24 cellular contexts compared by ENCODE assay signal in genomic region chr19:7697721-7698287, GRCh38. TPM values are rescaled to one million over a fixed set of nuclear protein-coding genes. Genes with fewer than 3 reads are reported as not detected.
"Had no signal": no experiment of that assay in that cellular context is flagged by ENCODE, and none has a peak within 500 bp of the region (broad histone marks: within the 10 kb centered on the region; RNA-seq: fewer than 3 reads in every experiment).

No MANE protein-coding gene starts in this region.

- ATAC-seq: activated CD4-positive, alpha-beta T cell treated with anti-CD3 and anti-CD28 coated beads for 36 hours; activated naive CD4-positive, alpha-beta T cell treated with anti-CD3 and anti-CD28 coated beads, Interleukin-2, amount 50 U/mL, for 72 hours; sciatic nerve; T-cell had no signal

- H3K4me3 Mint-ChIP-seq: activated CD4-positive, alpha-beta memory T cell treated with anti-CD3 and anti-CD28 coated beads, Interleukin-2, amount 10 ng/mL, durations not matched to agents 7 days and 5 days; brain; mesothelial cell of epicardium; neural crest cell; T-cell had no signal

- H3K9me3 Mint-ChIP-seq: activated CD4-positive, alpha-beta memory T cell treated with anti-CD3 and anti-CD28 coated beads, Interleukin-2, amount 10 ng/mL, durations not matched to agents 7 days and 5 days; activated naive CD4-positive, alpha-beta T cell treated with anti-CD3 and anti-CD28 coated beads, Interleukin-2, amount 50 U/mL, for 72 hours; mesothelial cell of epicardium; neural crest cell; T-cell had no signal

- H3K9me3 ChIP-seq: esophagus muscularis mucosa, ovary, thoracic aorta had no signal

- H3K4me3 ChIP-seq: coronary artery, esophagus muscularis mucosa, lung, ovary, thoracic aorta had no signal

- H3K36me3 ChIP-seq: esophagus muscularis mucosa, ovary, thoracic aorta had no signal

- H3K27me3 ChIP-seq: ovary had no signal

- H3K27ac Mint-ChIP-seq: activated CD4-positive, alpha-beta memory T cell treated with anti-CD3 and anti-CD28 coated beads, Interleukin-2, amount 10 ng/mL, durations not matched to agents 7 days and 5 days; activated CD4-positive, alpha-beta T cell treated with anti-CD3 and anti-CD28 coated beads for 36 hours; activated naive CD4-positive, alpha-beta T cell treated with anti-CD3 and anti-CD28 coated beads, Interleukin-2, amount 50 U/mL, for 72 hours; brain; mesothelial cell of epicardium; T-cell had no signal

- H3K4me1 ChIP-seq: esophagus muscularis mucosa had no signal

- H3K4me1 Mint-ChIP-seq: brain, mesothelial cell of epicardium, neural crest cell had no signal

- H3K27ac ChIP-seq: coronary artery, esophagus muscularis mucosa, ovary, thoracic aorta, VCaP had no signal

- DNase-seq: activated CD4-positive, alpha-beta memory T cell treated with anti-CD3 and anti-CD28 coated beads, Interleukin-2, amount 10 ng/mL, durations not matched to agents 7 days and 5 days; activated CD4-positive, alpha-beta T cell treated with anti-CD3 and anti-CD28 coated beads for 36 hours; activated effector memory CD4-positive, alpha-beta T cell treated with anti-CD3 and anti-CD28 coated beads, Interleukin-2, amount 50 U/mL, for 16 hours; activated T-cell treated with anti-CD3 and anti-CD28 coated beads, Interleukin-2, amount 50 U/mL, for 48 hours; amygdala; central memory CD4-positive, alpha-beta T cell; effector CD4-positive, alpha-beta T cell; islet precursor cell; ovary; T-cell; T-helper 9 cell had no signal

- H3K36me3 Mint-ChIP-seq: activated naive CD4-positive, alpha-beta T cell treated with anti-CD3 and anti-CD28 coated beads, Interleukin-2, amount 50 U/mL, for 72 hours; brain; mesothelial cell of epicardium; T-cell had no signal

RNA-seq across cellular contexts. Expression of gene FCER2, which starts 4.1 kb away (rescaled TPM):
- total RNA-seq: mesothelial cell of epicardium, myocyte, neural crest cell, pulmonary artery endothelial cell, ureter had no signal

RNA-seq across cellular contexts. Expression of gene MCEMP1, which starts 20.9 kb away (rescaled TPM):
- total RNA-seq: activated CD4-positive, alpha-beta memory T cell treated with anti-CD3 and anti-CD28 coated beads, Interleukin-2, amount 10 ng/mL, durations not matched to agents 7 days and 5 days; activated CD4-positive, alpha-beta T cell treated with anti-CD3 and anti-CD28 coated beads for 36 hours; activated naive CD4-positive, alpha-beta T cell treated with anti-CD3 and anti-CD28 coated beads, Interleukin-2, amount 50 U/mL, for 72 hours; mesothelial cell of epicardium; myocyte; neural crest cell; pulmonary artery endothelial cell; ureter had no signal

RNA-seq across cellular contexts. Expression of gene RETN, which starts 29.0 kb away (rescaled TPM):
- total RNA-seq: activated CD4-positive, alpha-beta memory T cell treated with anti-CD3 and anti-CD28 coated beads, Interleukin-2, amount 10 ng/mL, durations not matched to agents 7 days and 5 days; activated CD4-positive, alpha-beta T cell treated with anti-CD3 and anti-CD28 coated beads for 36 hours; activated naive CD4-positive, alpha-beta T cell treated with anti-CD3 and anti-CD28 coated beads, Interleukin-2, amount 50 U/mL, for 72 hours; mesothelial cell of epicardium; myocyte; neural crest cell; pulmonary artery endothelial cell; thoracic aorta; ureter had no signal

RNA-seq across cellular contexts. Expression of gene CLEC4G, which starts 34.1 kb away (rescaled TPM):
- total RNA-seq: activated CD4-positive, alpha-beta memory T cell treated with anti-CD3 and anti-CD28 coated beads, Interleukin-2, amount 10 ng/mL, durations not matched to agents 7 days and 5 days; activated CD4-positive, alpha-beta T cell treated with anti-CD3 and anti-CD28 coated beads for 36 hours; activated naive CD4-positive, alpha-beta T cell treated with anti-CD3 and anti-CD28 coated beads, Interleukin-2, amount 50 U/mL, for 72 hours; mesothelial cell of epicardium; myocyte; neural crest cell; pulmonary artery endothelial cell; T-cell had no signal
